In the genomic region with DNA sequence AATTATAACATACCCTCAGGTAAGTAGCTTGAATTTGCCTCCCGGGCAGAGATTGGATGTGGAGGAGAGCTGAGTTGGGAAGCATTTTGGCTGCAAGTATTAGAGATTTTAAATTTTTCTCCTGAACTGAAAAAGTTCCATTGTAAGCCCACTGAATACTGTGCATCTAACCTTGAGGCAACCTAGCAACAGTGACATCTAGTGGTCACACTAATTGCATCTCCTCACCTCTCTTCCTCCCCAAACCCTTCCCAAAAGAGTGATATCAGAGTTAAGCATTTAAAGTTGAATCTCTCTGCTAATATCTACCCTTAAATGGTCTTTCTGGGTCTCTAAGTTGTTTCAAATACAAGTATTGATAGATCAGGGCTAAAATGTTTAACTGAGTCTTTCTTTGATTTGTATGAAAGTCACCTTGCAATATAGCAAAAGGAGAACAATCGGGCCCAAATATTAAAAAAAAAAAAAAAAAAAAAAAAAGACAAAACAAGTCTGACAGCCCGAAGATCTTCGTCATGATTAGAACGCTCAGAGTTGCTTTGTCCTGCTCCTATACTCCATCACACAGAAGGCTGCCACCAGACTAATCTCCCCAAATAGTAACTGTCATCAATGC, we compare ENCODE assay signal across 8 cellular contexts. TPM values are rescaled to one million over a fixed set of nuclear protein-coding genes. Genes with fewer than 3 reads are reported as not detected.
DNase-seq lines count a peak whose midpoint lies in the region; ATAC-seq and TF ChIP-seq lines count a peak whose summit lies in the region.

No MANE protein-coding gene starts in this region.

- H2AK5ac ChIP-seq in mesenchymal stem cell (ENCODE audit: low read length, severe bottlenecking) = no peak overlapping the region

- H4K8ac ChIP-seq in mesenchymal stem cell (ENCODE audit: low read length) = no peak overlapping the region

- H3K14ac ChIP-seq in mesenchymal stem cell (ENCODE audit: low read length in 2 of 2) = no peak overlapping the region

- H3K4me3 ChIP-seq in GM23338 (no peak overlapping the region), endodermal cell (ENCODE audit: low read length) (no peak overlapping the region), mesenchymal stem cell (ENCODE audit: insufficient read depth in 1 of 2, low read depth in 1 of 2, low read length in 2 of 2) (no peak overlapping the region)

- H3K27me3 ChIP-seq in GM23338 (ENCODE audit: insufficient read depth) (no peaks in the 10 kb centered on the region), endodermal cell (ENCODE audit: control insufficient read depth, insufficient read depth, low read length, poor library complexity, severe bottlenecking) (no peaks in the 10 kb centered on the region), mesenchymal stem cell (ENCODE audit: control insufficient read depth in 1 of 2, insufficient read depth in 1 of 2, low read length in 2 of 2) (no peaks in the 10 kb centered on the region)

- H3K4me1 ChIP-seq in GM23338 (ENCODE audit: insufficient read depth) (no peaks in the 10 kb centered on the region), endodermal cell (ENCODE audit: control insufficient read depth, insufficient read depth, low read length) (no peaks in the 10 kb centered on the region), mesenchymal stem cell (ENCODE audit: control insufficient read depth, insufficient read depth, low read depth, low read length) (no peaks in the 10 kb centered on the region)

- no peak overlapping the region for H4K91ac ChIP-seq in mesenchymal stem cell (ENCODE audit: low read length)

- H2BK15ac ChIP-seq in mesenchymal stem cell (ENCODE audit: low read depth, poor library complexity, severe bottlenecking) = no peak overlapping the region

- H3K9me2 ChIP-seq in GM23338 (ENCODE audit: insufficient read depth) = no peaks in the 10 kb centered on the region

- intact Hi-C loops in activated CD4-positive, alpha-beta memory T cell treated with anti-CD3 and anti-CD28 coated beads for 36 hours (cut with micrococcal nuclease) = loop anchor here (2.0 kb wide), 1 partner anchor 1148 kb away; no protein-coding TSS in a partner anchor

- H3K79me1 ChIP-seq in mesenchymal stem cell (replicated peaks; ENCODE audit: low read length, poor library complexity, severe bottlenecking) = no peaks in the 10 kb centered on the region

- no peaks in the 10 kb centered on the region; the same call in 2 of the 3 replicates for H3K9me3 Mint-ChIP-seq in GM23338
- H3K9me3 Mint-ChIP-seq in endodermal cell = peaks cover 2% of the 10 kb centered on the region
- H3K9me3 Mint-ChIP-seq in activated CD4-positive, alpha-beta memory T cell treated with anti-CD3 and anti-CD28 coated beads for 36 hours = no peaks in the 10 kb centered on the region

- no peak overlapping the region for H3K4ac ChIP-seq in mesenchymal stem cell (ENCODE audit: low read depth in 1 of 2, low read length in 2 of 2)

- no peak overlapping the region for H3K9ac ChIP-seq in endodermal cell (ENCODE audit: extremely low read depth, low read length, poor library complexity, severe bottlenecking)
- no peak overlapping the region for H3K9ac ChIP-seq in mesenchymal stem cell (ENCODE audit: low read length)

- H3K27ac Mint-ChIP-seq in GM23338 (no peak overlapping the region), endodermal cell (no peak overlapping the region)
- no peak overlapping the region for H3K27ac Mint-ChIP-seq in activated CD4-positive, alpha-beta memory T cell treated with anti-CD3 and anti-CD28 coated beads for 36 hours

- peak; percentile 94 for ATAC-seq in GM23338

- no peak overlapping the region for H3K23ac ChIP-seq in mesenchymal stem cell (ENCODE audit: low read length in 2 of 2)

- H3F3A ChIP-seq in GM23338 (replicated peaks; ENCODE audit: low read depth) = no peaks in the 10 kb centered on the region

- H2AFZ ChIP-seq in GM23338 (peak overlapping the region; percentile 36; the same call in 1 of the 2 replicates), mesenchymal stem cell (ENCODE audit: low read depth, low read length) (no peak overlapping the region)

- no peaks in the 10 kb centered on the region for H4K20me1 ChIP-seq in GM23338 (replicated peaks; ENCODE audit: insufficient read depth)

- peak; percentile 10 for DNase-seq in activated T-cell treated with anti-CD3 and anti-CD28 coated beads for 4 hours
- DNase-seq in activated T-cell treated with anti-CD3 and anti-CD28 coated beads, Interleukin-2, amount 50 U/mL, for 1 hour = no peak
- peak; percentile 82 for DNase-seq in GM23338 (ENCODE audit: low spot score)
- DNase-seq in M059J (ENCODE audit: low read depth) = peak; percentile 52
- peak; percentile 68 for DNase-seq in RKO (ENCODE audit: low spot score)
- peak; percentile 62 for DNase-seq in endodermal cell
- peak; percentile 48 for DNase-seq in mesenchymal stem cell
- no peak for DNase-seq in activated CD4-positive, alpha-beta memory T cell treated with anti-CD3 and anti-CD28 coated beads for 36 hours

- H3K4me1 Mint-ChIP-seq in GM23338 = no peaks in the 10 kb centered on the region
- H3K4me1 Mint-ChIP-seq in endodermal cell = no peaks in the 10 kb centered on the region
- H3K4me1 Mint-ChIP-seq in activated CD4-positive, alpha-beta memory T cell treated with anti-CD3 and anti-CD28 coated beads for 36 hours (ENCODE audit: low read depth) = no peaks in the 10 kb centered on the region

- TF ChIP-seq CTCF in GM23338 (conservative IDR thresholded peaks at IDR 0.05; ENCODE audit: low read depth in 2 of 2) (peak; percentile 79 to 90), endodermal cell (conservative IDR thresholded peaks at IDR 0.05) (peak; percentile 87)

- H3K4me2 ChIP-seq in GM23338 (no peak overlapping the region), mesenchymal stem cell (ENCODE audit: low read length, poor library complexity, severe bottlenecking) (no peak overlapping the region)

- H2BK5ac ChIP-seq in mesenchymal stem cell (ENCODE audit: low read depth, low read length, poor library complexity, severe bottlenecking) = no peak overlapping the region

- H3K18ac ChIP-seq in mesenchymal stem cell (ENCODE audit: low read depth in 1 of 2, low read length in 2 of 2) = no peak overlapping the region

- H3K27ac ChIP-seq in GM23338 (ENCODE audit: low read depth) (no peak overlapping the region), endodermal cell (ENCODE audit: low read depth, low read length) (no peak overlapping the region), mesenchymal stem cell (ENCODE audit: low read length, poor library complexity, severe bottlenecking) (no peak overlapping the region)

- POLR2A ChIA-PET in activated CD4-positive, alpha-beta memory T cell treated with anti-CD3 and anti-CD28 coated beads for 36 hours (lab: Charles Lee) = no interaction called here

- H3K9me3 ChIP-seq in endodermal cell (ENCODE audit: control insufficient read depth, low read length) = no peaks in the 10 kb centered on the region
- H3K9me3 ChIP-seq in mesenchymal stem cell (ENCODE audit: control insufficient read depth, low read length) = no peaks in the 10 kb centered on the region

- no peaks in the 10 kb centered on the region for H3K79me2 ChIP-seq in GM23338 (replicated peaks; ENCODE audit: insufficient read depth)

- no peak overlapping the region for H2BK12ac ChIP-seq in mesenchymal stem cell (ENCODE audit: low read length in 2 of 2)

- 64% methylated on average over 5 of the region's 5 CpGs; no CpG with 5 or more reads in 1 of the 2 experiments for WGBS in endodermal cell (ENCODE audit: insufficient coverage in 1 of 2, insufficient read length in 1 of 2), 2 experiments
- WGBS in mesenchymal stem cell = 60% methylated on average over 4 of the region's 5 CpGs

- H3K27me3 Mint-ChIP-seq in GM23338 (ENCODE audit: insufficient read depth, low read depth, poor library complexity) (peaks cover 4% of the 10 kb centered on the region), endodermal cell (ENCODE audit: insufficient read depth) (no peaks in the 10 kb centered on the region)
- peaks cover 5% of the 10 kb centered on the region for H3K27me3 Mint-ChIP-seq in activated CD4-positive, alpha-beta memory T cell treated with anti-CD3 and anti-CD28 coated beads for 36 hours

- H3K36me3 Mint-ChIP-seq in GM23338 (ENCODE audit: low read depth) (no peaks in the 10 kb centered on the region), endodermal cell (ENCODE audit: low read depth) (no peaks in the 10 kb centered on the region)
- H3K36me3 Mint-ChIP-seq in activated CD4-positive, alpha-beta memory T cell treated with anti-CD3 and anti-CD28 coated beads for 36 hours = no peaks in the 10 kb centered on the region

- H3K4me3 Mint-ChIP-seq in GM23338 (no peak overlapping the region), endodermal cell (no peak overlapping the region)
- no peak overlapping the region for H3K4me3 Mint-ChIP-seq in activated CD4-positive, alpha-beta memory T cell treated with anti-CD3 and anti-CD28 coated beads for 36 hours

- CTCF ChIA-PET in activated CD4-positive, alpha-beta memory T cell treated with anti-CD3 and anti-CD28 coated beads for 36 hours (lab: Charles Lee) = interaction anchor here (0.6 to 4.3 kb wide), 10 partner anchors 12 to 1162 kb away, joined by 3 to 30 read pairs (median 4); no protein-coding TSS in a partner anchor

- H2BK120ac ChIP-seq in mesenchymal stem cell (ENCODE audit: low read depth, low read length) = no peak overlapping the region

- H3K36me3 ChIP-seq in GM23338 (ENCODE audit: insufficient read depth) = no peaks in the 10 kb centered on the region
- no peaks in the 10 kb centered on the region for H3K36me3 ChIP-seq in endodermal cell (ENCODE audit: control insufficient read depth, insufficient read depth, low read length)
- H3K36me3 ChIP-seq in mesenchymal stem cell (ENCODE audit: control insufficient read depth in 1 of 2, insufficient read depth in 2 of 2, low read depth in 1 of 2, low read length in 2 of 2) = no peaks in the 10 kb centered on the region

RNA-seq across cellular contexts. Expression of a gene that starts 40.4 kb away (rescaled TPM):
- not detected in 2 replicates for total RNA-seq in GM23338 (2014; rRNA removed; shearing (Covaris generic))
- polyA plus RNA-seq in GM23338 (2016; fragmentation: Nextera tagmentation; extraction: Ambion mirVana) = not detected in 2 replicates
- total RNA-seq in M059J (2014; rRNA removed; shearing (Covaris generic)) = 0.98 and 1.2 TPM in 2 replicates
- total RNA-seq in endodermal cell = not detected
- 1.7 TPM for polyA plus RNA-seq in endodermal cell (2013, experiment 1 of 2)
- 1.7 TPM for polyA plus RNA-seq in endodermal cell (2013, experiment 2 of 2)
- polyA plus RNA-seq in mesenchymal stem cell (2013, experiment 1 of 2) = not detected
- polyA plus RNA-seq in mesenchymal stem cell (2013, experiment 2 of 2) = not detected
- not detected for total RNA-seq in activated CD4-positive, alpha-beta memory T cell treated with anti-CD3 and anti-CD28 coated beads for 36 hours

RNA-seq across cellular contexts. Expression of a gene that starts 52.4 kb away (rescaled TPM):
- total RNA-seq in GM23338 (2014; rRNA removed; shearing (Covaris generic)) = 11.2 and 35.5 TPM in 2 replicates
- polyA plus RNA-seq in GM23338 (2016; fragmentation: Nextera tagmentation; extraction: Ambion mirVana) = 110 and 123 TPM in 2 replicates
- total RNA-seq in M059J (2014; rRNA removed; shearing (Covaris generic)) = 13.1 and 24.5 TPM in 2 replicates
- total RNA-seq in endodermal cell = 10 to 100 TPM; 20.2 to 22.4 TPM
- 30.5 TPM for polyA plus RNA-seq in endodermal cell (2013, experiment 1 of 2)
- 34.6 TPM for polyA plus RNA-seq in endodermal cell (2013, experiment 2 of 2)
- 8.4 TPM for polyA plus RNA-seq in mesenchymal stem cell (2013, experiment 1 of 2)
- polyA plus RNA-seq in mesenchymal stem cell (2013, experiment 2 of 2) = 8.1 TPM
- total RNA-seq in activated CD4-positive, alpha-beta memory T cell treated with anti-CD3 and anti-CD28 coated beads for 36 hours = 10 to 100 TPM; 21.8 to 24.5 TPM

RNA-seq across cellular contexts. Expression of a gene that starts 59.7 kb away (rescaled TPM):
- total RNA-seq in GM23338 (2014; rRNA removed; shearing (Covaris generic)) = not detected in 2 replicates
- not detected in 2 replicates for polyA plus RNA-seq in GM23338 (2016; fragmentation: Nextera tagmentation; extraction: Ambion mirVana)
- 0.22 and 1.6 TPM in 2 replicates for total RNA-seq in M059J (2014; rRNA removed; shearing (Covaris generic))
- total RNA-seq in endodermal cell = not detected
- polyA plus RNA-seq in endodermal cell (2013, experiment 1 of 2) = 0.50 TPM
- 0.66 TPM for polyA plus RNA-seq in endodermal cell (2013, experiment 2 of 2)
- not detected for polyA plus RNA-seq in mesenchymal stem cell (2013, experiment 1 of 2)
- not detected for polyA plus RNA-seq in mesenchymal stem cell (2013, experiment 2 of 2)
- not detected for total RNA-seq in activated CD4-positive, alpha-beta memory T cell treated with anti-CD3 and anti-CD28 coated beads for 36 hours

Comparison
In these comparisons a context has a peak if more than half of its experiments do, and no peak if none do; other contexts are left out.
1. DNase-seq: peak in activated T-cell treated with anti-CD3 and anti-CD28 coated beads for 4 hours (single experiment), GM23338 (single experiment), M059J (single experiment), RKO (single experiment), endodermal cell (single experiment) and mesenchymal stem cell (single experiment); none in activated T-cell treated with anti-CD3 and anti-CD28 coated beads, Interleukin-2, amount 50 U/mL, for 1 hour (single experiment) and activated CD4-positive, alpha-beta memory T cell treated with anti-CD3 and anti-CD28 coated beads for 36 hours (single experiment).